ENCODE assay signal across 9 cellular contexts in the genomic region with DNA sequence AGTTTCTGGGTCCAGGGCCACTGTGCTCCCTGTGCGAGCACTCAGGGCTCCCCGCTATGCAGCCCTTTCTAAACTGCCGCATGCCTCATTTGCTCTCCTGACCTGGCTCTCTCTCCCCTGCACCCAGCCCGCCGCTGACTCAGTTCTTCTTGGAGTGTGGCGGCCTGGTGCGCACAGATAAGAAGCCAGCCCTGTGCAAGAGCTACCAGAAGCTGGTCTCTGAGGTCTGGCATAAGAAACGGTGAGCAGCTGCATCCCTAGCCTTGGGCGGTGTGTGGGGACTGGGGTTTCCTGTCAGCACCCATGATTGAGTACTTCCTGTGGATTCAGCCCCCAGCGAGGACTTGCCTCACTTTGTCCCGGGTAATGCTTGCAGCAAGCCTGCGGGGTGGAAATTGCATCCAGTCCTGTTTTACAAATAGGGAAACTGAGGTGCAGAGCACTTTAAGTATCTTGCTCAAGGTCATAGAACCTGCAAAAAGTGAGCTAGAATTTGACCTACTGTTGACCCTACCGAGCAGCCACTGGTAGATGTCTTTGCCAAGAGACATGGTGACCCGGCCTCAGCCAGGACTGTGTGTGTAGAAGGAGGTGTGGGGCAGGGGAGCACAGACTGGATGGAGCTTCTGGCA. TPM values are rescaled to one million over a fixed set of nuclear protein-coding genes. Genes with fewer than 3 reads are reported as not detected.
A peak's percentile ranks its signal among the peaks of the same experiment; 100 is the strongest.
DNase-seq lines count a peak whose midpoint lies in the region; ATAC-seq and TF ChIP-seq lines count a peak whose summit lies in the region.
"Had no signal": no experiment of that assay in that cellular context is flagged by ENCODE, and none has a peak within 500 bp of the region (broad histone marks: within the 10 kb centered on the region; RNA-seq: fewer than 3 reads in every experiment).

No MANE protein-coding gene starts in this region.

- peaks cover 39% of the 10 kb centered on the region for H3K36me3 ChIP-seq in BLaER1
- peaks cover 1% of the 10 kb centered on the region for H3K36me3 ChIP-seq in kidney epithelial cell (ENCODE audit: control insufficient read depth, insufficient read depth, low read length)
- H3K36me3 ChIP-seq in ovary, result no peaks in the 10 kb centered on the region
- H3K36me3 ChIP-seq in uterus, result no peaks in the 10 kb centered on the region

- ATAC-seq in GM19395 (IDR thresholded peaks at IDR 0.05; ENCODE audit: unreplicated experiment) (no peak), HG02970 (IDR thresholded peaks at IDR 0.05; ENCODE audit: low FRiP score, unreplicated experiment) (no peak)

- TF ChIP-seq POLR2A in ovary (IDR thresholded peaks at IDR 0.05) (no peak), uterus (IDR thresholded peaks at IDR 0.05) (no peak)

- 58 to 59% (median 59%) methylated on average over 14 of the region's 14 CpGs for WGBS in ovary, 3 donors

- H3K4me3 ChIP-seq in BLaER1 (no peak overlapping the region), kidney epithelial cell (ENCODE audit: low read depth, low read length) (no peak overlapping the region), ovary (no peak overlapping the region), uterus (no peak overlapping the region)

- intact Hi-C loops in ovary (cut with DNase I) (no loop called here), uterus (cut with DNase I; ENCODE audit: low total_unique reads) (no loop called here)

- peak; percentile 91 for DNase-seq in NOMO-1 treated with DMSO at 0.1 percent for 48 hours (lab: John Stamatoyannopoulos, UW; ENCODE audit: unreplicated experiment)
- peak; percentile 66 for DNase-seq in activated T-cell treated with anti-CD3 and anti-CD28 coated beads for 48 hours (ENCODE audit: low read depth)
- DNase-seq in kidney epithelial cell (ENCODE audit: low read depth), result peak; percentile 31
- DNase-seq in ovary, result no peak
- no peak for DNase-seq in uterus

- TF ChIP-seq CTCF in kidney epithelial cell (IDR thresholded peaks at IDR 0.05; ENCODE audit: insufficient read depth, low read length, poor library complexity, severe bottlenecking) (no peak), ovary (IDR thresholded peaks at IDR 0.05) (no peak), uterus (IDR thresholded peaks at IDR 0.05) (no peak)

- H3K9me3 ChIP-seq in BLaER1, result no peaks in the 10 kb centered on the region
- no peaks in the 10 kb centered on the region for H3K9me3 ChIP-seq in ovary
- no peaks in the 10 kb centered on the region for H3K9me3 ChIP-seq in uterus

- H3K9ac ChIP-seq in BLaER1, result no peak overlapping the region

- peak overlapping the region; percentile 62 for H3K4me2 ChIP-seq in BLaER1

- TF ChIP-seq EP300 in ovary (IDR thresholded peaks at IDR 0.05), result no peak

- H3K27ac ChIP-seq in BLaER1 (peak overlapping the region; percentile 40), ovary (no peak overlapping the region), uterus (no peak overlapping the region)
- H3K27ac ChIP-seq: VCaP had no signal

- no peaks in the 10 kb centered on the region for H3K27me3 ChIP-seq in BLaER1
- H3K27me3 ChIP-seq in kidney epithelial cell (ENCODE audit: control insufficient read depth, insufficient read depth, low read length), result no peaks in the 10 kb centered on the region
- H3K27me3 ChIP-seq in ovary, result no peaks in the 10 kb centered on the region
- H3K27me3 ChIP-seq in uterus, result no peaks in the 10 kb centered on the region

- H3K4me1 ChIP-seq in BLaER1, result peaks cover 87% of the 10 kb centered on the region
- no peaks in the 10 kb centered on the region for H3K4me1 ChIP-seq in ovary (ENCODE audit: insufficient read depth)
- no peaks in the 10 kb centered on the region for H3K4me1 ChIP-seq in uterus

- no peaks in the 10 kb centered on the region for H4K20me1 ChIP-seq in BLaER1

RNA-seq across cellular contexts. Expression of a gene that starts 27.9 kb away (rescaled TPM):
- 15.7 and 27.3 TPM in 2 replicates for total RNA-seq in kidney epithelial cell
- 10 to 100 TPM; 14.5 to 39.8 (median 32.4) TPM for total RNA-seq in ovary
- polyA plus RNA-seq in ovary, result 10 to 100 TPM in 1 of 2 donors, 1 to 10 TPM in 1; 6.8 to 29.7 TPM
- total RNA-seq in uterus, result 10 to 100 TPM in 2 of 4 donors, 1 to 10 TPM in 2; 5.6 to 46.7 (median 11.1) TPM

RNA-seq across cellular contexts. Expression of a gene that starts 28.1 kb away (rescaled TPM):
- total RNA-seq in kidney epithelial cell, result 50.9 and 77.3 TPM in 2 replicates
- total RNA-seq in ovary, result 10 to 100 TPM; 34.1 to 45.7 (median 37.0) TPM
- 100 to 1,000 TPM in 1 of 2 donors, 10 to 100 TPM in 1; 55.4 to 130 TPM for polyA plus RNA-seq in ovary
- 10 to 100 TPM; 17.4 to 56.9 (median 35.0) TPM for total RNA-seq in uterus

RNA-seq across cellular contexts. Expression of a gene that starts 39.2 kb away (rescaled TPM):
- total RNA-seq in kidney epithelial cell (52.4 and 79.6 TPM in 2 replicates), ovary (10 to 100 TPM; 23.5 to 32.7 (median 27.1) TPM), uterus (10 to 100 TPM; 13.1 to 40.3 (median 33.0) TPM)
- 10 to 100 TPM; 24.9 to 45.6 TPM for polyA plus RNA-seq in ovary

Comparison
In these comparisons a context has a peak if more than half of its experiments do, and no peak if none do; other contexts are left out.
1. DNase-seq: peak in NOMO-1 treated with DMSO at 0.1 percent for 48 hours (single experiment), activated T-cell treated with anti-CD3 and anti-CD28 coated beads for 48 hours (single experiment) and kidney epithelial cell (single experiment); none in ovary (0 of 5) and uterus (0 of 2).